In genomic region chr2:120912101-120912985, GRCh38 we compare ENCODE assay signal across 10 cellular contexts.
DNase-seq lines count a peak whose midpoint lies in the region; ATAC-seq and TF ChIP-seq lines count a peak whose summit lies in the region.
"Had no signal": no experiment of that assay in that cellular context is flagged by ENCODE, and none has a peak within 500 bp of the region (broad histone marks: within the 10 kb centered on the region; RNA-seq: fewer than 3 reads in every experiment).

No MANE protein-coding gene starts in this region.

- DNase-seq in RWPE1 (ENCODE audit: low spot score) (peak; percentile 45), fibroblast of the conjunctiva (ENCODE audit: low read depth) (peak; percentile 82), neural progenitor cell (ENCODE audit: low spot score) (no peak), NCI-H1694 (lab: John Stamatoyannopoulos, UW) (no peak)
- DNase-seq in stimulated activated CD4-positive, alpha-beta T cell treated with anti-CD3 and anti-CD28 coated beads, Interleukin-4, amount 100 ng/mL, for 4 hours, result no peak
- DNase-seq in activated CD4-positive, alpha-beta T cell treated with anti-CD3 and anti-CD28 coated beads, Interleukin-2, amount 10 ng/mL, durations not matched to agents 24 days and 14 days, result no peak
- DNase-seq: activated gamma-delta T cell treated with Interleukin-2 at 50 U/mL for 16 hours, NCI-H446 treated with DMSO at 0.1 percent for 48 hours had no signal

- H3K4me3 ChIP-seq in ACC112 (ENCODE audit: low read depth, low read length) (peak overlapping the region; percentile 26), neural progenitor cell (no peak overlapping the region)

- no peak overlapping the region for H2AFZ ChIP-seq in ACC112 (ENCODE audit: low read length, unreplicated experiment)
- H2AFZ ChIP-seq in neural progenitor cell (replicated peaks), result no peak overlapping the region

- H3K4me1 Mint-ChIP-seq in neural progenitor cell, result peaks cover 61% of the 10 kb centered on the region
- H3K4me1 Mint-ChIP-seq in activated CD4-positive, alpha-beta T cell treated with anti-CD3 and anti-CD28 coated beads, Interleukin-2, amount 10 ng/mL, durations not matched to agents 24 days and 14 days, result no peaks in the 10 kb centered on the region

- no peak overlapping the region for H3K4me2 ChIP-seq in neural progenitor cell

- POLR2A ChIA-PET in RWPE1 (lab: Yijun Ruan, JAX; ENCODE audit: low non-redundant PET), result no interaction called here

- peaks cover 97% of the 10 kb centered on the region for H4K20me1 ChIP-seq in neural progenitor cell (ENCODE audit: low read depth)

- no peaks in the 10 kb centered on the region for H3K27me3 ChIP-seq in ACC112 (ENCODE audit: insufficient read depth, low read length)
- H3K27me3 ChIP-seq in neural progenitor cell, result no peaks in the 10 kb centered on the region

- H3K27me3 Mint-ChIP-seq in neural progenitor cell (ENCODE audit: insufficient read depth, low read depth), result peaks cover 6% of the 10 kb centered on the region
- H3K27me3 Mint-ChIP-seq in activated CD4-positive, alpha-beta T cell treated with anti-CD3 and anti-CD28 coated beads, Interleukin-2, amount 10 ng/mL, durations not matched to agents 24 days and 14 days, result no peaks in the 10 kb centered on the region

- no peak overlapping the region for H3K4me3 Mint-ChIP-seq in neural progenitor cell
- no peak overlapping the region for H3K4me3 Mint-ChIP-seq in activated CD4-positive, alpha-beta T cell treated with anti-CD3 and anti-CD28 coated beads, Interleukin-2, amount 10 ng/mL, durations not matched to agents 24 days and 14 days

- H3K9me3 ChIP-seq in neural progenitor cell (ENCODE audit: low read depth), result no peaks in the 10 kb centered on the region

- H3K27ac ChIP-seq in ACC112 (ENCODE audit: low read depth, low read length) (peak overlapping the region; percentile 86), RWPE1 (peak overlapping the region; percentile 83), neural progenitor cell (no peak overlapping the region)

- ATAC-seq in GM19351 (IDR thresholded peaks at IDR 0.05; ENCODE audit: unreplicated experiment), result no peak

- peaks cover 6% of the 10 kb centered on the region for H3K36me3 Mint-ChIP-seq in neural progenitor cell
- no peaks in the 10 kb centered on the region for H3K36me3 Mint-ChIP-seq in activated CD4-positive, alpha-beta T cell treated with anti-CD3 and anti-CD28 coated beads, Interleukin-2, amount 10 ng/mL, durations not matched to agents 24 days and 14 days (ENCODE audit: low read depth)

- H3K36me3 ChIP-seq in ACC112 (ENCODE audit: insufficient read depth, low read length) (no peaks in the 10 kb centered on the region), neural progenitor cell (no peaks in the 10 kb centered on the region)

- peak overlapping the region; percentile 82 for H3K27ac Mint-ChIP-seq in neural progenitor cell
- no peak overlapping the region for H3K27ac Mint-ChIP-seq in activated CD4-positive, alpha-beta T cell treated with anti-CD3 and anti-CD28 coated beads, Interleukin-2, amount 10 ng/mL, durations not matched to agents 24 days and 14 days

- CTCF ChIA-PET in RWPE1 (lab: Yijun Ruan, JAX), result no interaction called here

- H3F3A ChIP-seq in neural progenitor cell (ENCODE audit: low read depth), result peaks cover 4% of the 10 kb centered on the region

- peaks cover 63% of the 10 kb centered on the region for H3K4me1 ChIP-seq in ACC112 (ENCODE audit: control insufficient read depth, insufficient read depth, low read length, unreplicated experiment)
- peaks cover 19% of the 10 kb centered on the region for H3K4me1 ChIP-seq in neural progenitor cell

- TF ChIP-seq CTCF in RWPE1 (conservative IDR thresholded peaks at IDR 0.05; ENCODE audit: low read depth) (no peak), neural progenitor cell (IDR thresholded peaks at IDR 0.05) (no peak)

- no peaks in the 10 kb centered on the region for H3K9me3 Mint-ChIP-seq in neural progenitor cell
- H3K9me3 Mint-ChIP-seq in activated CD4-positive, alpha-beta T cell treated with anti-CD3 and anti-CD28 coated beads, Interleukin-2, amount 10 ng/mL, durations not matched to agents 24 days and 14 days, result no peaks in the 10 kb centered on the region

- H3K79me2 ChIP-seq in ACC112 (ENCODE audit: control insufficient read depth, insufficient read depth, low read length, unreplicated experiment) (peaks cover 14% of the 10 kb centered on the region), neural progenitor cell (ENCODE audit: low read depth) (peaks cover 33% of the 10 kb centered on the region)

- intact Hi-C loops in activated CD4-positive, alpha-beta T cell treated with anti-CD3 and anti-CD28 coated beads, Interleukin-2, amount 10 ng/mL, durations not matched to agents 24 days and 14 days (cut with micrococcal nuclease), result no loop called here

- H3K9ac ChIP-seq in neural progenitor cell, result no peak overlapping the region

Comparison
In these comparisons a context has a peak if more than half of its experiments do, and no peak if none do; other contexts are left out.
1. DNase-seq: peak in RWPE1 (single experiment) and fibroblast of the conjunctiva (single experiment); none in neural progenitor cell (single experiment), stimulated activated CD4-positive, alpha-beta T cell treated with anti-CD3 and anti-CD28 coated beads, Interleukin-4, amount 100 ng/mL, for 4 hours (0 of 2), NCI-H1694 (single experiment) and activated CD4-positive, alpha-beta T cell treated with anti-CD3 and anti-CD28 coated beads, Interleukin-2, amount 10 ng/mL, durations not matched to agents 24 days and 14 days (single experiment).